ENCODE assay signal across 8 cellular contexts in the genomic region with DNA sequence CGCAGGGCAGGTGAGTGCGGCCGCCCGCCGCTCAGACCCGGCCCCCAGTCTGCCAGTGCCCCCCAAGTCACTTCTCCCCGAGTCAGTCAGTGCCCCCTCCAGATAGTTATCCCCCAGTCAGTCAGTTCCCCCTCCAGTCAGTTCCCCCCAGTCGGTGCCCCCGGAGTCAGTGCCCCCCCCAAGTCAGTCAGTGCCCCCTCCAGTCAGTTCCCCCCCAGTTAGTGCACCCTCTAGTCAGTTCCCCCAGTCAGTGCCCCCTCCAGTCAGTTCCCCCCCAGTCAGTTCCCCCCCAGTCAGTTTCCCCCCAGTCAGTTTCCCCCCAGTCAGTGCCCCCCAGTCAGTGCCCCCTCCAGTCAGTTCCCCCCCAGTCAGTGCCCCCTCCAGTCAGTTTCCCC. TPM values are rescaled to one million over a fixed set of nuclear protein-coding genes. Genes with fewer than 3 reads are reported as not detected.
A peak's percentile ranks its signal among the peaks of the same experiment; 100 is the strongest.
DNase-seq lines count a peak whose midpoint lies in the region; ATAC-seq, FAIRE-seq and TF ChIP-seq lines count a peak whose summit lies in the region.

No MANE protein-coding gene starts in this region.

- H3K27me3 Mint-ChIP-seq in activated CD8-positive, alpha-beta memory T cell treated with anti-CD3 and anti-CD28 coated beads, Interleukin-2, amount 10 ng/mL, durations not matched to agents 7 days and 5 days = no peaks in the 10 kb centered on the region

- TF ChIP-seq CTCF in astrocyte of the cerebellum (IDR thresholded peaks at IDR 0.05; ENCODE audit: low read depth, low read length, missing control alignments) = no peak
- no peak for TF ChIP-seq CTCF in right lobe of liver (IDR thresholded peaks at IDR 0.05)

- intact Hi-C loops in right lobe of liver (cut with DNase I) (loop anchor here (5.0 kb wide), 2 partner anchors 76 to 91 kb away; partner anchors contain the start of gene HDAC10 (in 1 of the 2)), left colon (cut with DNase I, micrococcal nuclease) (loop anchor here in 1 of 2 donors (5.0 kb wide), 1 partner anchor 91 kb away; the partner anchor contains the start of gene HDAC10)

- H3K9me3 Mint-ChIP-seq in activated CD8-positive, alpha-beta memory T cell treated with anti-CD3 and anti-CD28 coated beads, Interleukin-2, amount 10 ng/mL, durations not matched to agents 7 days and 5 days (ENCODE audit: low read depth) = no peaks in the 10 kb centered on the region

- in situ Hi-C loops in astrocyte of the cerebellum (cut with HindIII; ENCODE audit: low sequenced_read_pairs) = no loop called here

- H3K27me3 ChIP-seq in right lobe of liver = no peaks in the 10 kb centered on the region
- H3K27me3 ChIP-seq in thymus (ENCODE audit: control insufficient read depth, insufficient read depth) = no peaks in the 10 kb centered on the region

- CTCF ChIA-PET in activated CD8-positive, alpha-beta memory T cell treated with anti-CD3 and anti-CD28 coated beads, Interleukin-2, amount 10 ng/mL, durations not matched to agents 7 days and 5 days (lab: Charles Lee) = interaction anchor here (0.6 to 0.7 kb wide), 2 partner anchors 17 to 18 kb away, joined by 3 to 4 read pairs; no protein-coding TSS in a partner anchor

- no peak for DNase-seq in activated CD8-positive, alpha-beta memory T cell treated with anti-CD3 and anti-CD28 coated beads, Interleukin-2, amount 10 ng/mL, durations not matched to agents 7 days and 5 days
- DNase-seq in activated CD8-positive, alpha-beta memory T cell treated with anti-CD3 and anti-CD28 coated beads for 24 hours = no peak
- no peak for DNase-seq in astrocyte of the cerebellum (ENCODE audit: low read depth)
- DNase-seq in right lobe of liver = no peak
- no peak for DNase-seq in NCI-H345 treated with DMSO at 0.1 percent for 48 hours (lab: John Stamatoyannopoulos, UW; ENCODE audit: unreplicated experiment)
- no peak for DNase-seq in left colon
- no peak for DNase-seq in HTR-8/SVneo (ENCODE audit: insufficient read length, low spot score)

- H3K4me1 ChIP-seq in right lobe of liver (peaks cover 0 to 6% (median 2%) of the 10 kb centered on the region in 4 donors), thymus (ENCODE audit: control insufficient read depth, insufficient read depth, low read length) (peaks cover 8% of the 10 kb centered on the region)

- WGBS in right lobe of liver (ENCODE audit: insufficient coverage, low coverage, low lambda C conversion rate, missing lambda C conversion rate) = 0% methylated on average over 2 of the region's 9 CpGs
- 2% methylated on average over 9 of the region's 9 CpGs for WGBS in thymus

- TF ChIP-seq POLR2A in right lobe of liver (IDR thresholded peaks at IDR 0.05) = no peak

- H3K4me1 Mint-ChIP-seq in activated CD8-positive, alpha-beta memory T cell treated with anti-CD3 and anti-CD28 coated beads, Interleukin-2, amount 10 ng/mL, durations not matched to agents 7 days and 5 days = peaks cover 8% of the 10 kb centered on the region

- H3K9me3 ChIP-seq in right lobe of liver (no peaks in the 10 kb centered on the region), thymus (ENCODE audit: control insufficient read depth) (no peaks in the 10 kb centered on the region)

- H3K4me3 ChIP-seq in astrocyte of the cerebellum (ENCODE audit: low read depth, low read length) = peak overlapping the region; percentile 75
- peak overlapping the region; percentile 74 to 92 (median 86) for H3K4me3 ChIP-seq in right lobe of liver
- H3K4me3 ChIP-seq in thymus (ENCODE audit: low read length) = peak overlapping the region; percentile 99

- no peak for ATAC-seq in activated CD8-positive, alpha-beta memory T cell treated with anti-CD3 and anti-CD28 coated beads, Interleukin-2, amount 10 ng/mL, durations not matched to agents 7 days and 5 days
- no peak for ATAC-seq in right lobe of liver
- ATAC-seq in left colon = no peak

- H3K27ac ChIP-seq in right lobe of liver = peak overlapping the region; percentile 53 to 71 (median 69)
- H3K27ac ChIP-seq in thymus (ENCODE audit: low read depth) = peak overlapping the region; percentile 76

- FAIRE-seq in HTR-8/SVneo (lab: Jason Lieb, UNC) = no peak

- no peaks in the 10 kb centered on the region for H3K36me3 Mint-ChIP-seq in activated CD8-positive, alpha-beta memory T cell treated with anti-CD3 and anti-CD28 coated beads, Interleukin-2, amount 10 ng/mL, durations not matched to agents 7 days and 5 days

- H3K27ac Mint-ChIP-seq in activated CD8-positive, alpha-beta memory T cell treated with anti-CD3 and anti-CD28 coated beads, Interleukin-2, amount 10 ng/mL, durations not matched to agents 7 days and 5 days = no peak overlapping the region

- peak overlapping the region; percentile 47 for H3K4me3 Mint-ChIP-seq in activated CD8-positive, alpha-beta memory T cell treated with anti-CD3 and anti-CD28 coated beads, Interleukin-2, amount 10 ng/mL, durations not matched to agents 7 days and 5 days

- H3K36me3 ChIP-seq in right lobe of liver (no peaks in the 10 kb centered on the region), thymus (ENCODE audit: control insufficient read depth, insufficient read depth) (peaks cover 18% of the 10 kb centered on the region)

RNA-seq across cellular contexts. Expression of gene PPP6R2, which starts 0.4 kb away (rescaled TPM):
- total RNA-seq in activated CD8-positive, alpha-beta memory T cell treated with anti-CD3 and anti-CD28 coated beads, Interleukin-2, amount 10 ng/mL, durations not matched to agents 7 days and 5 days = 10 to 100 TPM; 78.7 to 98.0 TPM
- 10 to 100 TPM; 38.3 to 80.3 (median 54.4) TPM for total RNA-seq in right lobe of liver
- polyA plus RNA-seq in thymus = 45.4 TPM
- 10 to 100 TPM; 44.6 to 61.0 TPM for total RNA-seq in left colon

RNA-seq across cellular contexts. Expression of gene DENND6B, which starts 16.7 kb away (rescaled TPM):
- 1 to 10 TPM; 5.7 to 8.8 TPM for total RNA-seq in activated CD8-positive, alpha-beta memory T cell treated with anti-CD3 and anti-CD28 coated beads, Interleukin-2, amount 10 ng/mL, durations not matched to agents 7 days and 5 days
- total RNA-seq in right lobe of liver = 1 to 10 TPM in 5 of 6 experiments, under 1 TPM in 1; 0.98 to 4.1 (median 1.9) TPM
- 8.3 TPM for polyA plus RNA-seq in thymus
- total RNA-seq in left colon = 1 to 10 TPM; 3.7 to 4.7 TPM

RNA-seq across cellular contexts. Expression of gene PLXNB2, which starts 36.1 kb away (rescaled TPM):
- 10 to 100 TPM; 23.4 to 26.6 TPM for total RNA-seq in activated CD8-positive, alpha-beta memory T cell treated with anti-CD3 and anti-CD28 coated beads, Interleukin-2, amount 10 ng/mL, durations not matched to agents 7 days and 5 days
- total RNA-seq in right lobe of liver (100 to 1,000 TPM; 154 to 181 (median 161) TPM), left colon (100 to 1,000 TPM; 290 TPM)
- polyA plus RNA-seq in thymus = 53.2 TPM

Comparison
In these comparisons a context has a peak if more than half of its experiments do, and no peak if none do; other contexts are left out.
1. RNA of gene PLXNB2, which starts 36.1 kb away (total RNA-seq): 290 TPM in left colon and 154 to 181 TPM in right lobe of liver; 23.4 to 26.6 TPM in activated CD8-positive, alpha-beta memory T cell treated with anti-CD3 and anti-CD28 coated beads, Interleukin-2, amount 10 ng/mL, durations not matched to agents 7 days and 5 days; every median in the first group is over 4 times any median in the second.
2. Peak in every context shown above with its lines, with median percentiles within 50 percentile points of each other: H3K4me3 ChIP-seq.